ENCODE assay signal across 10 cellular contexts in genomic region chr3:101518421-101518871, GRCh38. TPM values are rescaled to one million over a fixed set of nuclear protein-coding genes. Genes with fewer than 3 reads are reported as not detected.
DNase-seq lines count a peak whose midpoint lies in the region; ATAC-seq, FAIRE-seq and TF ChIP-seq lines count a peak whose summit lies in the region.
"Had no signal": no experiment of that assay in that cellular context is flagged by ENCODE, and none has a peak within 500 bp of the region (broad histone marks: within the 10 kb centered on the region; RNA-seq: fewer than 3 reads in every experiment).

No MANE protein-coding gene starts in this region.

- TF ChIP-seq EP300 in H1 (IDR thresholded peaks at IDR 0.05; ENCODE audit: borderline replicate concordance in 1 of 2, low read depth in 2 of 2, low read length in 2 of 2): no peak

- no peak overlapping the region for H2AK5ac ChIP-seq in H1 (ENCODE audit: low read depth, low read length)

- 88% methylated on average over 3 of the region's 3 CpGs; no CpG with 5 or more reads in 1 of the 2 experiments for WGBS in H1 (ENCODE audit: extremely low coverage in 1 of 2, insufficient coverage in 1 of 2, insufficient read length in 1 of 2, insufficient replicate concordance in 2 of 2, low coverage in 1 of 2, low lambda C conversion rate in 2 of 2, missing lambda C conversion rate in 1 of 2), 2 experiments

- H3K4me3 Mint-ChIP-seq in T-helper 17 cell: peak overlapping the region; percentile 45

- no peak overlapping the region for H3K56ac ChIP-seq in H1 (replicated peaks; ENCODE audit: insufficient read length, low read depth, low read length)

- FAIRE-seq in H1 (lab: Jason Lieb, UNC): no peak
- FAIRE-seq: astrocyte had no signal

- H3K9ac ChIP-seq in H1 (replicated peaks in 1 of 4; ENCODE audit: extremely low read depth in 1 of 4, low read depth in 3 of 4, low read length in 3 of 4): no peak overlapping the region
- H3K9ac ChIP-seq: BLaER1 had no signal

- no peaks in the 10 kb centered on the region for H3K36me3 Mint-ChIP-seq in T-helper 17 cell (ENCODE audit: low read depth)

- peaks cover 0 to 3% (median 0%) of the 10 kb centered on the region in 4 experiments; a peak in 3 of 7 replicates for H3K4me1 ChIP-seq in H1 (replicated peaks in 1 of 4; ENCODE audit: control insufficient read depth in 3 of 4, insufficient read depth in 4 of 4, low read length in 3 of 4)

- no peak overlapping the region for H3K4me2 ChIP-seq in H1 (ENCODE audit: insufficient read depth in 1 of 2, low read depth in 2 of 2, low read length in 2 of 2)
- H3K4me2 ChIP-seq: BLaER1 had no signal

- no peaks in the 10 kb centered on the region for H3K79me2 ChIP-seq in H1 (ENCODE audit: control insufficient read depth in 1 of 2, insufficient read depth in 2 of 2, low read length in 2 of 2)

- no peak for TF ChIP-seq RAD21 in H1 (IDR thresholded peaks at IDR 0.05 in 1 of 2, conservative IDR thresholded peaks at IDR 0.05 in 1 of 2; ENCODE audit: low read depth in 2 of 2, low read length in 2 of 2)

- no peak overlapping the region for H3K23ac ChIP-seq in H1 (ENCODE audit: insufficient read length)

- H2BK15ac ChIP-seq in H1 (ENCODE audit: low read length): peak overlapping the region; percentile 83; the same call in 1 of the 2 replicates

- no peaks in the 10 kb centered on the region for H3K23me2 ChIP-seq in H1 (ENCODE audit: low read depth, low read length)

- peak overlapping the region; percentile 80 for H2AFZ ChIP-seq in H1 (ENCODE audit: low read length)

- peak overlapping the region; percentile 97 for H3K27ac Mint-ChIP-seq in T-helper 17 cell

- POLR2A ChIA-PET in H1 (lab: Charles Lee; ENCODE audit: partially characterized antibody): interaction anchor here (1.0 to 2.4 kb wide), 3 partner anchors 12 to 159 kb away, joined by 4 to 8 read pairs (median 5); partner anchors contain the start of genes PCNP and ZBTB11

- H3K36me3 ChIP-seq in H1 (ENCODE audit: control insufficient read depth in 2 of 4, insufficient read depth in 4 of 4, low read length in 3 of 4): no peaks in the 10 kb centered on the region
- H3K36me3 ChIP-seq: BLaER1 had no signal

- H2BK5ac ChIP-seq in H1 (ENCODE audit: low read depth, low read length): no peak overlapping the region

- H3K27ac ChIP-seq in H1 (ENCODE audit: low read depth, low read length): no peak overlapping the region
- H3K27ac ChIP-seq: BLaER1 had no signal

- TF ChIP-seq POLR2A in H1 (IDR thresholded peaks at IDR 0.05; ENCODE audit: control extremely low read depth in 1 of 2, low read depth in 2 of 2, low read length in 2 of 2): no peak

- H3K4ac ChIP-seq in H1 (replicated peaks; ENCODE audit: insufficient read length, low read depth, low read length): no peak overlapping the region

- no peak overlapping the region for H3K14ac ChIP-seq in H1 (ENCODE audit: insufficient read length)

- H2BK20ac ChIP-seq in H1 (ENCODE audit: low read length): no peak overlapping the region; the same call in 1 of the 2 replicates

- no peaks in the 10 kb centered on the region for H4K20me1 ChIP-seq in H1 (replicated peaks in 1 of 2; ENCODE audit: control insufficient read depth in 1 of 2, insufficient read depth in 2 of 2, low read length in 2 of 2)
- H4K20me1 ChIP-seq: BLaER1 had no signal

- H3K4me1 Mint-ChIP-seq in T-helper 17 cell: peaks cover 31% of the 10 kb centered on the region

- TF ChIP-seq CTCF in H1 (IDR thresholded peaks at IDR 0.05; ENCODE audit: control extremely low read depth in 1 of 3, insufficient read depth in 1 of 3, low read depth in 1 of 3, low read length in 3 of 3): no peak

- no peak overlapping the region for H4K8ac ChIP-seq in H1 (ENCODE audit: extremely low read depth, insufficient read depth, low read length)

- no peak overlapping the region for H2BK120ac ChIP-seq in H1 (replicated peaks; ENCODE audit: low read depth, low read length)

- DNase-seq in activated CD8-positive, alpha-beta memory T cell treated with anti-CD3 and anti-CD28 coated beads for 24 hours: peak; percentile 81
- DNase-seq in activated CD8-positive, alpha-beta memory T cell treated with anti-CD3 and anti-CD28 coated beads, Interleukin-2, amount 50 U/mL, for 4 hours: no peak
- DNase-seq in T-helper 17 cell (peak in 2 of 3 donors; percentile 12 to 17), H1 (ENCODE audit: low read depth in 1 of 2, low spot score in 2 of 2) (no peak), GM03348 (ENCODE audit: low spot score) (no peak), SHP77 treated with DMSO at 0.1 percent for 48 hours (lab: John Stamatoyannopoulos, UW) (no peak), islet precursor cell (no peak)

- H4K5ac ChIP-seq in H1 (ENCODE audit: insufficient read length, low read depth, low read length): no peak overlapping the region

- H3K27me3 Mint-ChIP-seq in T-helper 17 cell: no peaks in the 10 kb centered on the region

- H3K18ac ChIP-seq in H1 (ENCODE audit: extremely low read depth, low read length): no peak overlapping the region

- no peaks in the 10 kb centered on the region for H3K27me3 ChIP-seq in H1 (replicated peaks in 1 of 4; ENCODE audit: control insufficient read depth in 3 of 4, extremely low read depth in 1 of 4, insufficient read depth in 3 of 4, low read length in 3 of 4)
- H3K27me3 ChIP-seq: BLaER1 had no signal

- no peaks in the 10 kb centered on the region for H3K79me1 ChIP-seq in H1 (ENCODE audit: low read depth, low read length)

- H3K4me3 ChIP-seq in H1 (ENCODE audit: extremely low read depth in 1 of 4, insufficient read depth in 2 of 4, low read depth in 3 of 4, low read length in 4 of 4): no peak overlapping the region
- H3K4me3 ChIP-seq: BLaER1 had no signal

- peak; percentile 98 for ATAC-seq in HG03095 (IDR thresholded peaks at IDR 0.05; ENCODE audit: unreplicated experiment)
- peak; percentile 89 for ATAC-seq in T-helper 17 cell

- H3K9me3 ChIP-seq in T-helper 17 cell (ENCODE audit: control insufficient read depth, low read length, poor library complexity, severe bottlenecking) (no peaks in the 10 kb centered on the region), H1 (ENCODE audit: insufficient read depth in 2 of 2, low read depth in 1 of 2, low read length in 1 of 2) (no peaks in the 10 kb centered on the region)
- H3K9me3 ChIP-seq: BLaER1 had no signal

- H4K91ac ChIP-seq in H1 (replicated peaks; ENCODE audit: insufficient read length, low read length): no peak overlapping the region

- CTCF ChIA-PET in H1 (lab: Charles Lee; ENCODE audit: partially characterized antibody): interaction anchor here (0.9 to 1.3 kb wide), 4 partner anchors 10 to 175 kb away, joined by 3 to 4 read pairs (median 3); partner anchors contain the start of gene PCNP

- no peak overlapping the region for H2BK12ac ChIP-seq in H1 (ENCODE audit: low read depth, low read length)

TF ChIP-seq in H1, 55 proteins besides CTCF, POLR2A, EP300 and RAD21 (continues in another document):
- TF ChIP-seq NRF1 (IDR thresholded peaks at IDR 0.05; ENCODE audit: low read depth, low read length) (no peak), CBX5 (IDR thresholded peaks at IDR 0.05; ENCODE audit: low read depth, low read length) (no peak), CTBP2 (IDR thresholded peaks at IDR 0.05; ENCODE audit: borderline replicate concordance, insufficient read depth, insufficient read length, low read length) (no peak), KDM1A (IDR thresholded peaks at IDR 0.05; ENCODE audit: borderline replicate concordance, low read length) (no peak), RNF2 (IDR thresholded peaks at IDR 0.05; ENCODE audit: borderline replicate concordance, low read depth, low read length, missing control alignments, poor library complexity, severe bottlenecking) (no peak), MAX (IDR thresholded peaks at IDR 0.05) (no peak), TBP (IDR thresholded peaks at IDR 0.05; ENCODE audit: low read depth, low read length) (no peak), EZH2 (IDR thresholded peaks at IDR 0.05; ENCODE audit: low read depth, low read length, severe bottlenecking) (no peak), JUND (IDR thresholded peaks at IDR 0.05; ENCODE audit: low read length) (no peak), JUN (IDR thresholded peaks at IDR 0.05; ENCODE audit: low read depth, low read length) (no peak)

RNA-seq across cellular contexts. Expression of gene SENP7, which starts 5.4 kb away (rescaled TPM):
- 10 to 100 TPM; 39.0 to 48.3 TPM for total RNA-seq in T-helper 17 cell
- 6.5 and 7.8 TPM in 2 replicates for total RNA-seq in H1 (2021; fragmentation: NEBNext Ultra II Directional; extraction: Animal tissue kit (Norgen Biotek cat#: 25700))
- polyA plus RNA-seq in H1 (2011; rRNA removed): 1.6 and 2.8 TPM in 2 replicates
- 5.1 TPM for polyA plus RNA-seq in H1 (2011; cell fraction: cytosol; rRNA removed)
- polyA plus RNA-seq in H1 (2011; cell fraction: nucleus; rRNA removed): 7.3 TPM
- polyA plus RNA-seq in H1 (2012, experiment 1 of 2): 3.3 to 6.8 TPM (median 4.5 TPM) in 4 replicates
- 0.39 TPM for polyA plus RNA-seq in H1 (2012, experiment 2 of 2)
- 6.7 TPM for polyA plus RNA-seq in H1 (2013, experiment 1 of 2)
- polyA plus RNA-seq in H1 (2013, experiment 2 of 2): 5.7 TPM
- polyA minus RNA-seq in H1 (2011; rRNA and poly(A)+ RNA removed): 11.0 and 18.8 TPM in 2 replicates
- 7.0 TPM for polyA minus RNA-seq in H1 (2011; cell fraction: cytosol; rRNA and poly(A)+ RNA removed)
- 37.0 TPM for polyA minus RNA-seq in H1 (2011; cell fraction: nucleus; rRNA and poly(A)+ RNA removed)

RNA-seq across cellular contexts. Expression of gene TRMT10C, which starts 43.2 kb away (rescaled TPM):
- total RNA-seq in T-helper 17 cell: 10 to 100 TPM; 27.8 to 29.5 TPM
- total RNA-seq in H1 (2021; fragmentation: NEBNext Ultra II Directional; extraction: Animal tissue kit (Norgen Biotek cat#: 25700)): 49.4 and 55.9 TPM in 2 replicates
- 22.3 and 27.4 TPM in 2 replicates for polyA plus RNA-seq in H1 (2011; rRNA removed)
- 26.7 TPM for polyA plus RNA-seq in H1 (2011; cell fraction: cytosol; rRNA removed)
- polyA plus RNA-seq in H1 (2011; cell fraction: nucleus; rRNA removed): 9.4 TPM
- polyA plus RNA-seq in H1 (2012, experiment 1 of 2): 24.3 to 54.2 TPM (median 27.3 TPM) in 4 replicates
- 4.7 TPM for polyA plus RNA-seq in H1 (2012, experiment 2 of 2)
- 71.6 TPM for polyA plus RNA-seq in H1 (2013, experiment 1 of 2)
- 67.6 TPM for polyA plus RNA-seq in H1 (2013, experiment 2 of 2)
- polyA minus RNA-seq in H1 (2011; rRNA and poly(A)+ RNA removed): 15.6 and 21.5 TPM in 2 replicates
- 19.5 TPM for polyA minus RNA-seq in H1 (2011; cell fraction: cytosol; rRNA and poly(A)+ RNA removed)
- 19.5 TPM for polyA minus RNA-seq in H1 (2011; cell fraction: nucleus; rRNA and poly(A)+ RNA removed)

RNA-seq across cellular contexts. Expression of gene PCNP, which starts 55.5 kb away (rescaled TPM):
- total RNA-seq in T-helper 17 cell: 100 to 1,000 TPM; 138 to 150 TPM
- total RNA-seq in H1 (2021; fragmentation: NEBNext Ultra II Directional; extraction: Animal tissue kit (Norgen Biotek cat#: 25700)): 188 and 192 TPM in 2 replicates
- 16.4 and 29.1 TPM in 2 replicates for polyA plus RNA-seq in H1 (2011; rRNA removed)
- 52.1 TPM for polyA plus RNA-seq in H1 (2011; cell fraction: cytosol; rRNA removed)
- 8.5 TPM for polyA plus RNA-seq in H1 (2011; cell fraction: nucleus; rRNA removed)
- polyA plus RNA-seq in H1 (2012, experiment 1 of 2): 86.8 to 152 TPM (median 95.0 TPM) in 4 replicates
- 13.8 TPM for polyA plus RNA-seq in H1 (2012, experiment 2 of 2)
- polyA plus RNA-seq in H1 (2013, experiment 1 of 2): 85.8 TPM
- 85.5 TPM for polyA plus RNA-seq in H1 (2013, experiment 2 of 2)
- polyA minus RNA-seq in H1 (2011; rRNA and poly(A)+ RNA removed): 17.0 and 18.0 TPM in 2 replicates
- polyA minus RNA-seq in H1 (2011; cell fraction: cytosol; rRNA and poly(A)+ RNA removed): 21.3 TPM
- polyA minus RNA-seq in H1 (2011; cell fraction: nucleus; rRNA and poly(A)+ RNA removed): 23.9 TPM

Comparison
In these comparisons a context has a peak if more than half of its experiments do, and no peak if none do; other contexts are left out.
1. DNase-seq: peak in activated CD8-positive, alpha-beta memory T cell treated with anti-CD3 and anti-CD28 coated beads for 24 hours (single experiment) and T-helper 17 cell (2 of 3); none in activated CD8-positive, alpha-beta memory T cell treated with anti-CD3 and anti-CD28 coated beads, Interleukin-2, amount 50 U/mL, for 4 hours (single experiment), H1 (0 of 2), GM03348 (single experiment), SHP77 treated with DMSO at 0.1 percent for 48 hours (single experiment) and islet precursor cell (single experiment).